Comparison of ENCODE assay signal across 23 cellular contexts in the genomic region with DNA sequence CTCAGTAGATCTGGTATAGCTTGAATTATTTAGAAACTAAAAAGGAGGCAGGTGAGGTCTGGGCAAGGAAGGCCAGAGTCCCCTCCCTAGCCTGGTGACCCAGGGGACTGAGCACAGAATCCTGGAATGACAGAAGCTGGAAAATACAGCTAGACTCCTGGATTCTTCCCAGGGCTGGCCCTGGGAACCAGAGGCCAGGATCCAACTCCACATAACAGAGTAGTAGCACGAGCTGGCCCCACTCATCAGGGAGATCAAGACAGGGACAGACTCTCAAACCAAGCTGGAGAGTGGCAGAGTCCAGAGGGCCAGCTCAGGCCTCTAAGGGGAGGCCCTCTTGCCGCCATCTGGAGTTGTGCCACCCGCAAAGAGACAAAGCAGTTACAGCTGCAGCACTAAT. TPM values are rescaled to one million over a fixed set of nuclear protein-coding genes. Genes with fewer than 3 reads are reported as not detected.
DNase-seq lines count a peak whose midpoint lies in the region; ATAC-seq, FAIRE-seq and TF ChIP-seq lines count a peak whose summit lies in the region.
"Had no signal": no experiment of that assay in that cellular context is flagged by ENCODE, and none has a peak within 500 bp of the region (broad histone marks: within the 10 kb centered on the region; RNA-seq: fewer than 3 reads in every experiment).

No MANE protein-coding gene starts in this region.

- no peaks in the 10 kb centered on the region for H3K9me3 Mint-ChIP-seq in activated naive CD8-positive, alpha-beta T cell (ENCODE audit: low read depth)
- H3K9me3 Mint-ChIP-seq in activated naive CD8-positive, alpha-beta T cell treated with anti-CD3 and anti-CD28 coated beads, Interleukin-2, amount 50 U/mL, for 24 hours, result no peaks in the 10 kb centered on the region
- no peaks in the 10 kb centered on the region for H3K9me3 Mint-ChIP-seq in CD4-positive, alpha-beta memory T cell
- H3K9me3 Mint-ChIP-seq in progenitor cell of endocrine pancreas (ENCODE audit: low read depth), result no peaks in the 10 kb centered on the region
- no peaks in the 10 kb centered on the region for H3K9me3 Mint-ChIP-seq in stimulated activated effector memory CD8-positive, alpha-beta T cell treated with anti-CD3 and anti-CD28 coated beads, Interleukin-12 subunit alpha, Interleukin-12 subunit beta, amount 100 ng/mL, for 72 hours
- H3K9me3 Mint-ChIP-seq: CD8-positive, alpha-beta T cell; GM23338 had no signal

- H3K9ac ChIP-seq in kidney (ENCODE audit: low read length in 2 of 2), result no peak overlapping the region

- peaks cover 2% of the 10 kb centered on the region for H3K36me3 Mint-ChIP-seq in activated naive CD8-positive, alpha-beta T cell
- H3K36me3 Mint-ChIP-seq in activated naive CD8-positive, alpha-beta T cell treated with anti-CD3 and anti-CD28 coated beads, Interleukin-2, amount 50 U/mL, for 24 hours (ENCODE audit: low read depth), result no peaks in the 10 kb centered on the region
- H3K36me3 Mint-ChIP-seq in CD4-positive, alpha-beta memory T cell, result peaks cover 13 to 28% of the 10 kb centered on the region in 2 donors
- H3K36me3 Mint-ChIP-seq in progenitor cell of endocrine pancreas (ENCODE audit: insufficient read depth), result no peaks in the 10 kb centered on the region
- no peaks in the 10 kb centered on the region for H3K36me3 Mint-ChIP-seq in stimulated activated effector memory CD8-positive, alpha-beta T cell treated with anti-CD3 and anti-CD28 coated beads, Interleukin-12 subunit alpha, Interleukin-12 subunit beta, amount 100 ng/mL, for 72 hours

- POLR2A ChIA-PET in CD4-positive, alpha-beta memory T cell (lab: Charles Lee; ENCODE audit: partially characterized antibody), result interaction anchor here (1.1 to 4.8 kb wide), 2 partner anchors 11 to 30 kb away, joined by 3 to 25 read pairs; a partner anchor contains a TSS

- no peak overlapping the region for H3K4me3 Mint-ChIP-seq in activated naive CD8-positive, alpha-beta T cell
- H3K4me3 Mint-ChIP-seq in activated naive CD8-positive, alpha-beta T cell treated with anti-CD3 and anti-CD28 coated beads, Interleukin-2, amount 50 U/mL, for 24 hours, result no peak overlapping the region
- H3K4me3 Mint-ChIP-seq in CD4-positive, alpha-beta memory T cell, result no peak overlapping the region
- H3K4me3 Mint-ChIP-seq in progenitor cell of endocrine pancreas (ENCODE audit: low read depth), result no peak overlapping the region
- no peak overlapping the region for H3K4me3 Mint-ChIP-seq in stimulated activated effector memory CD8-positive, alpha-beta T cell treated with anti-CD3 and anti-CD28 coated beads, Interleukin-12 subunit alpha, Interleukin-12 subunit beta, amount 100 ng/mL, for 72 hours
- H3K4me3 Mint-ChIP-seq: B cell; CD8-positive, alpha-beta T cell; GM23338 had no signal

- peak overlapping the region; percentile 28 for H3K27ac Mint-ChIP-seq in activated naive CD8-positive, alpha-beta T cell
- H3K27ac Mint-ChIP-seq in activated naive CD8-positive, alpha-beta T cell treated with anti-CD3 and anti-CD28 coated beads, Interleukin-2, amount 50 U/mL, for 24 hours, result no peak overlapping the region
- H3K27ac Mint-ChIP-seq in CD4-positive, alpha-beta memory T cell, result peak overlapping the region in 5 of 7 donors; percentile 15 to 70 (median 45)
- no peak overlapping the region for H3K27ac Mint-ChIP-seq in progenitor cell of endocrine pancreas
- H3K27ac Mint-ChIP-seq in stimulated activated effector memory CD8-positive, alpha-beta T cell treated with anti-CD3 and anti-CD28 coated beads, Interleukin-12 subunit alpha, Interleukin-12 subunit beta, amount 100 ng/mL, for 72 hours, result no peak overlapping the region
- H3K27ac Mint-ChIP-seq: B cell; CD8-positive, alpha-beta T cell had no signal

- H3K27me3 ChIP-seq in CD4-positive, alpha-beta memory T cell (ENCODE audit: insufficient read depth, low read length), result no peaks in the 10 kb centered on the region
- H3K27me3 ChIP-seq in tibial artery, result no peaks in the 10 kb centered on the region

- no peak for FAIRE-seq in kidney (lab: Jason Lieb, UNC)
- FAIRE-seq: GM12891 had no signal

- CTCF ChIA-PET in CD4-positive, alpha-beta memory T cell (lab: Charles Lee; ENCODE audit: partially characterized antibody), result interaction anchor here (3.4 to 50.4 kb wide), 2 partner anchors 11 to 31 kb away, joined by 23 to 1823 read pairs; a partner anchor contains a TSS

- TF ChIP-seq CTCF in kidney (IDR thresholded peaks at IDR 0.05; ENCODE audit: borderline replicate concordance, extremely low read depth, insufficient read depth), result no peak
- no peak for TF ChIP-seq CTCF in tibial artery (IDR thresholded peaks at IDR 0.05)
- TF ChIP-seq CTCF in progenitor cell of endocrine pancreas (IDR thresholded peaks at IDR 0.05; ENCODE audit: unreplicated experiment), result no peak

- H3K36me3 ChIP-seq in CD4-positive, alpha-beta memory T cell (ENCODE audit: insufficient read depth, low read length), result peaks cover 4% of the 10 kb centered on the region
- H3K36me3 ChIP-seq in kidney (ENCODE audit: control insufficient read depth in 1 of 2, insufficient read depth in 2 of 2, low read length in 2 of 2) (no peaks in the 10 kb centered on the region), tibial artery (no peaks in the 10 kb centered on the region)

- no peaks in the 10 kb centered on the region for H3K27me3 Mint-ChIP-seq in activated naive CD8-positive, alpha-beta T cell
- no peaks in the 10 kb centered on the region for H3K27me3 Mint-ChIP-seq in activated naive CD8-positive, alpha-beta T cell treated with anti-CD3 and anti-CD28 coated beads, Interleukin-2, amount 50 U/mL, for 24 hours
- no peaks in the 10 kb centered on the region for H3K27me3 Mint-ChIP-seq in CD4-positive, alpha-beta memory T cell
- peaks cover 10% of the 10 kb centered on the region for H3K27me3 Mint-ChIP-seq in progenitor cell of endocrine pancreas
- H3K27me3 Mint-ChIP-seq: B cell had no signal

- ATAC-seq in activated naive CD8-positive, alpha-beta T cell treated with anti-CD3 and anti-CD28 coated beads, Interleukin-2, amount 50 U/mL, for 24 hours, result no peak
- ATAC-seq in stimulated activated effector memory CD8-positive, alpha-beta T cell treated with anti-CD3 and anti-CD28 coated beads, Interleukin-12 subunit alpha, Interleukin-12 subunit beta, amount 100 ng/mL, for 72 hours, result no peak
- ATAC-seq: CD8-positive, alpha-beta T cell; GM23338; HCT116 had no signal

- H3K4me1 Mint-ChIP-seq in activated naive CD8-positive, alpha-beta T cell (ENCODE audit: low read depth), result peaks cover 38% of the 10 kb centered on the region
- H3K4me1 Mint-ChIP-seq in activated naive CD8-positive, alpha-beta T cell treated with anti-CD3 and anti-CD28 coated beads, Interleukin-2, amount 50 U/mL, for 24 hours, result peaks cover 6% of the 10 kb centered on the region
- peaks cover 17 to 56% (median 34%) of the 10 kb centered on the region in 4 donors for H3K4me1 Mint-ChIP-seq in CD4-positive, alpha-beta memory T cell
- peaks cover 8% of the 10 kb centered on the region for H3K4me1 Mint-ChIP-seq in progenitor cell of endocrine pancreas (ENCODE audit: low read depth)
- H3K4me1 Mint-ChIP-seq in stimulated activated effector memory CD8-positive, alpha-beta T cell treated with anti-CD3 and anti-CD28 coated beads, Interleukin-12 subunit alpha, Interleukin-12 subunit beta, amount 100 ng/mL, for 72 hours, result no peaks in the 10 kb centered on the region

- no peak overlapping the region for H3K4me3 ChIP-seq in CD4-positive, alpha-beta memory T cell (ENCODE audit: low read length in 2 of 2)
- no peak overlapping the region for H3K4me3 ChIP-seq in kidney (ENCODE audit: low read length in 2 of 2)
- H3K4me3 ChIP-seq in tibial artery, result no peak overlapping the region
- H3K4me3 ChIP-seq: GM23338 had no signal

- H3K27ac ChIP-seq in CD4-positive, alpha-beta memory T cell (ENCODE audit: low read depth, low read length), result no peak overlapping the region
- no peak overlapping the region for H3K27ac ChIP-seq in kidney (ENCODE audit: low read depth in 2 of 2, low read length in 2 of 2)
- H3K27ac ChIP-seq in tibial artery, result peak overlapping the region; percentile 83 to 92
- H3K27ac ChIP-seq: HL-60 had no signal

- no peak for DNase-seq in activated naive CD8-positive, alpha-beta T cell treated with anti-CD3 and anti-CD28 coated beads, Interleukin-2, amount 50 U/mL, for 24 hours
- no peak for DNase-seq in CD4-positive, alpha-beta memory T cell
- DNase-seq in kidney (peak; percentile 48), tibial artery (peak in 1 of 2 donors; percentile 81), progenitor cell of endocrine pancreas (ENCODE audit: low spot score, unreplicated experiment) (no peak), HUDEP-2 (lab: John Stamatoyannopoulos, UW; ENCODE audit: unreplicated experiment in 76 of 76) (no peak)
- no peak for DNase-seq in stimulated activated effector memory CD8-positive, alpha-beta T cell treated with anti-CD3 and anti-CD28 coated beads, Interleukin-12 subunit alpha, Interleukin-12 subunit beta, amount 100 ng/mL, for 72 hours (ENCODE audit: low spot score in 2 of 2)
- DNase-seq: 8988T; CD8-positive, alpha-beta T cell; DMS53; EL; IMR-90; NCI-H1436; NCI-H1930; NCI-H226; NCI-H524 treated with DMSO at 0.1 percent for 48 hours had no signal

- H3K4me1 ChIP-seq in CD4-positive, alpha-beta memory T cell (ENCODE audit: insufficient read depth, low read length), result peaks cover 23% of the 10 kb centered on the region
- H3K4me1 ChIP-seq in kidney (ENCODE audit: control insufficient read depth in 1 of 2, insufficient read depth in 1 of 2, low read depth in 1 of 2, low read length in 2 of 2) (no peaks in the 10 kb centered on the region), tibial artery (peaks cover 4 to 78% (median 63%) of the 10 kb centered on the region in 4 donors)

- no peaks in the 10 kb centered on the region for H3K9me3 ChIP-seq in CD4-positive, alpha-beta memory T cell (ENCODE audit: control insufficient read depth in 1 of 2, low read length in 2 of 2)
- no peaks in the 10 kb centered on the region for H3K9me3 ChIP-seq in kidney (ENCODE audit: control insufficient read depth in 1 of 2, low read length in 2 of 2)
- H3K9me3 ChIP-seq in tibial artery, result no peaks in the 10 kb centered on the region

- intact Hi-C loops in CD4-positive, alpha-beta memory T cell (cut with micrococcal nuclease), result no loop called here
- intact Hi-C loops in kidney (cut with DNase I) (no loop called here), tibial artery (cut with DNase I; ENCODE audit: low total_unique reads) (no loop called here)

RNA-seq across cellular contexts. Expression of a gene that starts 10.7 kb away (rescaled TPM):
- 100 to 1,000 TPM in 1 of 2 experiments, 10 to 100 TPM in 1; 93.6 to 104 TPM for total RNA-seq in CD4-positive, alpha-beta memory T cell
- polyA plus RNA-seq in CD4-positive, alpha-beta memory T cell, result 10 to 100 TPM; 23.1 to 30.4 TPM
- total RNA-seq in kidney (4.9 TPM), progenitor cell of endocrine pancreas (5.8 and 6.8 TPM in 2 replicates)
- polyA plus RNA-seq in kidney (ENCODE audit: insufficient read depth, low read depth, low replicate concordance), result 5.3 TPM
- total RNA-seq: HT1080, IMR-90 had no signal
- polyA plus RNA-seq: IMR-90 had no signal

Comparison
In these comparisons a context has a peak if more than half of its experiments do, and no peak if none do; other contexts are left out.
1. H3K27ac Mint-ChIP-seq: peak in activated naive CD8-positive, alpha-beta T cell (single experiment) and CD4-positive, alpha-beta memory T cell (5 of 7); none in activated naive CD8-positive, alpha-beta T cell treated with anti-CD3 and anti-CD28 coated beads, Interleukin-2, amount 50 U/mL, for 24 hours (single experiment), progenitor cell of endocrine pancreas (single experiment) and stimulated activated effector memory CD8-positive, alpha-beta T cell treated with anti-CD3 and anti-CD28 coated beads, Interleukin-12 subunit alpha, Interleukin-12 subunit beta, amount 100 ng/mL, for 72 hours (single experiment).
2. H3K27ac ChIP-seq: peak in tibial artery (2 of 2); none in CD4-positive, alpha-beta memory T cell (single experiment) and kidney (0 of 2).
3. RNA of a gene that starts 10.7 kb away (total RNA-seq): 93.6 to 104 TPM in CD4-positive, alpha-beta memory T cell; 5.8 to 6.8 TPM in progenitor cell of endocrine pancreas and 4.9 TPM in kidney (single experiment); every median in the first group is over 10 times any median in the second.